Comparison of ENCODE assay signal across 8 cellular contexts in genomic region chr2:157830696-157831570, GRCh38. TPM values are rescaled to one million over a fixed set of nuclear protein-coding genes. Genes with fewer than 3 reads are reported as not detected.
DNase-seq lines count a peak whose midpoint lies in the region; ATAC-seq and TF ChIP-seq lines count a peak whose summit lies in the region.

No MANE protein-coding gene starts in this region.

- H3K27me3 ChIP-seq in BJ (ENCODE audit: control insufficient read depth, insufficient read depth, low read length), result no peaks in the 10 kb centered on the region

- POLR2A ChIA-PET in BJ (lab: Charles Lee), result no interaction called here

- no peak overlapping the region for H3K4me3 ChIP-seq in BJ (ENCODE audit: low read depth, low read length)

- TF ChIP-seq CTCF in BJ (IDR thresholded peaks at IDR 0.05; ENCODE audit: insufficient read depth, low read depth, low read length), result no peak

- peak; percentile 73 for DNase-seq in BJ (ENCODE audit: low read depth)
- DNase-seq in NCI-H446 (lab: John Stamatoyannopoulos, UW), result peak; percentile 66 to 83
- DNase-seq in epithelial cell of prostate (ENCODE audit: low read depth, low spot score), result peak; percentile 86
- DNase-seq in non-pigmented ciliary epithelial cell (ENCODE audit: low read depth), result peak; percentile 90
- DNase-seq in NCI-H187 (lab: John Stamatoyannopoulos, UW), result no peak
- no peak for DNase-seq in KBM-7

- peak overlapping the region; percentile 91 for H3K27ac ChIP-seq in epithelial cell of prostate

- ATAC-seq in HG03457 (IDR thresholded peaks at IDR 0.05; ENCODE audit: unreplicated experiment) (no peak), HG03378 (IDR thresholded peaks at IDR 0.05; ENCODE audit: unreplicated experiment) (no peak)

- H3K36me3 ChIP-seq in BJ (ENCODE audit: control insufficient read depth, insufficient read depth, low read length), result no peaks in the 10 kb centered on the region

- CTCF ChIA-PET in BJ (lab: Yijun Ruan, JAX), result interaction anchor here (0.7 kb wide), 1 partner anchor 45 kb away, joined by 4 read pairs; the partner anchor contains the start of gene ACVR1

- in situ Hi-C loops in KBM-7 (cut with MboI; ENCODE audit: low pct_unique_long_range_greater_than_20kb, low sequenced_read_pairs), result no loop called here

RNA-seq across cellular contexts. Expression of gene ACVR1, which starts 45.2 kb away (rescaled TPM):
- polyA plus RNA-seq in BJ (2011; rRNA removed), result 28.5 and 38.0 TPM in 2 replicates
- 29.5 and 31.1 TPM in 2 replicates for polyA minus RNA-seq in BJ (2011; rRNA and poly(A)+ RNA removed)

Comparison
In these comparisons a context has a peak if more than half of its experiments do, and no peak if none do; other contexts are left out.
1. DNase-seq: peak in BJ (single experiment), NCI-H446 (2 of 2), epithelial cell of prostate (single experiment) and non-pigmented ciliary epithelial cell (single experiment); none in NCI-H187 (0 of 2) and KBM-7 (single experiment).